8 cellular contexts compared by ENCODE assay signal in genomic region chrX:154541896-154542722, GRCh38. TPM values are rescaled to one million over a fixed set of nuclear protein-coding genes. Genes with fewer than 3 reads are reported as not detected.
A peak's percentile ranks its signal among the peaks of the same experiment; 100 is the strongest.
DNase-seq lines count a peak whose midpoint lies in the region; ATAC-seq and TF ChIP-seq lines count a peak whose summit lies in the region.

No MANE protein-coding gene starts in this region.

- peaks cover 24% of the 10 kb centered on the region for H3K4me1 Mint-ChIP-seq in MCF 10A (ENCODE audit: insufficient read depth, unreplicated experiment)
- peaks cover 31% of the 10 kb centered on the region for H3K4me1 Mint-ChIP-seq in stimulated activated memory B cell treated with anti-CD40 and anti-IgM and Interleukin-4, amounts not matched to agents 10 μg/mL and 1 μg/mL and 100 μg/mL, for 72 hours

- CTCF ChIA-PET in MCF 10A (lab: Yijun Ruan, JAX): interaction anchor here (0.6 to 2.6 kb wide), 7 partner anchors 7 to 532 kb away, joined by 3 to 13 read pairs (median 4); no protein-coding TSS in a partner anchor

- peak; percentile 19 for DNase-seq in NCI-H1436 (lab: John Stamatoyannopoulos, UW)
- DNase-seq in NCI-H1436 treated with DMSO at 0.1 percent for 48 hours (lab: John Stamatoyannopoulos, UW): no peak
- peak; percentile 38 for DNase-seq in SKM-1 treated with dmso at 0.1 percent for 144 hours (lab: John Stamatoyannopoulos, UW; ENCODE audit: unreplicated experiment)
- peak; percentile 98 for DNase-seq in MCF 10A (ENCODE audit: unreplicated experiment)
- DNase-seq in lower leg skin (ENCODE audit: low spot score in 2 of 2): peak; percentile 65 to 92
- DNase-seq in NCI-H526 (lab: John Stamatoyannopoulos, UW): no peak

- WGBS in lower leg skin, 2 donors: 43 to 48% methylated on average over 9 to 12 of the region's 12 CpGs

- TF ChIP-seq POLR2A in lower leg skin (IDR thresholded peaks at IDR 0.05): no peak

- H3K27me3 Mint-ChIP-seq in MCF 10A (ENCODE audit: insufficient read depth, unreplicated experiment): no peaks in the 10 kb centered on the region
- no peaks in the 10 kb centered on the region for H3K27me3 Mint-ChIP-seq in stimulated activated memory B cell treated with anti-CD40 and anti-IgM and Interleukin-4, amounts not matched to agents 10 μg/mL and 1 μg/mL and 100 μg/mL, for 72 hours

- no peaks in the 10 kb centered on the region for H3K9me3 Mint-ChIP-seq in MCF 10A (ENCODE audit: unreplicated experiment)
- no peaks in the 10 kb centered on the region for H3K9me3 Mint-ChIP-seq in stimulated activated memory B cell treated with anti-CD40 and anti-IgM and Interleukin-4, amounts not matched to agents 10 μg/mL and 1 μg/mL and 100 μg/mL, for 72 hours

- H3K36me3 Mint-ChIP-seq in MCF 10A (ENCODE audit: insufficient read depth, unreplicated experiment): peaks cover 4% of the 10 kb centered on the region
- peaks cover 10% of the 10 kb centered on the region for H3K36me3 Mint-ChIP-seq in stimulated activated memory B cell treated with anti-CD40 and anti-IgM and Interleukin-4, amounts not matched to agents 10 μg/mL and 1 μg/mL and 100 μg/mL, for 72 hours

- no peak overlapping the region for H3K4me3 ChIP-seq in lower leg skin (ENCODE audit: low read depth, poor library complexity, severe bottlenecking)

- H3K4me3 Mint-ChIP-seq in MCF 10A (ENCODE audit: unreplicated experiment): peak overlapping the region; percentile 47
- H3K4me3 Mint-ChIP-seq in stimulated activated memory B cell treated with anti-CD40 and anti-IgM and Interleukin-4, amounts not matched to agents 10 μg/mL and 1 μg/mL and 100 μg/mL, for 72 hours: peak overlapping the region; percentile 78

- no peak for ATAC-seq in stimulated activated memory B cell treated with anti-CD40 and anti-IgM and Interleukin-4, amounts not matched to agents 10 μg/mL and 1 μg/mL and 100 μg/mL, for 72 hours
- ATAC-seq in GM21390 (IDR thresholded peaks at IDR 0.05; ENCODE audit: unreplicated experiment): no peak

- TSS peak; percentile 54 for BruUV-seq in MCF 10A (replicated peaks; lab: Mats Ljungman, UMichigan)

- TF ChIP-seq CTCF in MCF 10A (IDR thresholded peaks at IDR 0.05; ENCODE audit: unreplicated experiment): no peak
- TF ChIP-seq CTCF in lower leg skin (IDR thresholded peaks at IDR 0.05): no peak

- POLR2A ChIA-PET in MCF 10A (lab: Yijun Ruan, JAX): interaction anchor here (0.5 to 2.1 kb wide), 11 partner anchors 15 to 174 kb away, joined by 3 to 11 read pairs (median 4); partner anchors contain the start of genes FAM3A, SLC10A3 and TAFAZZIN

- H3K27ac Mint-ChIP-seq in MCF 10A (ENCODE audit: low read depth, unreplicated experiment): peak overlapping the region; percentile 54
- peak overlapping the region; percentile 92 for H3K27ac Mint-ChIP-seq in stimulated activated memory B cell treated with anti-CD40 and anti-IgM and Interleukin-4, amounts not matched to agents 10 μg/mL and 1 μg/mL and 100 μg/mL, for 72 hours

- intact Hi-C loops in MCF 10A (cut with micrococcal nuclease) (no loop called here), lower leg skin (cut with DNase I; ENCODE audit: low total_unique reads) (no loop called here)

RNA-seq across cellular contexts. Expression of gene G6PD, which starts 4.5 kb away (rescaled TPM):
- 42.1 and 49.5 TPM in 2 replicates for total RNA-seq in MCF 10A (2022)
- 10 to 100 TPM; 31.1 to 49.6 (median 35.6) TPM for total RNA-seq in lower leg skin

RNA-seq across cellular contexts. Expression of gene IKBKG, which starts 5.3 kb away (rescaled TPM):
- total RNA-seq in MCF 10A (2022): 29.3 and 32.1 TPM in 2 replicates
- total RNA-seq in lower leg skin: 10 to 100 TPM; 14.1 to 62.5 (median 22.1) TPM

RNA-seq across cellular contexts. Expression of gene FAM3A, which starts 26.1 kb away (rescaled TPM):
- total RNA-seq in MCF 10A (2022) (40.9 and 45.3 TPM in 2 replicates), lower leg skin (10 to 100 TPM; 42.5 to 61.7 (median 47.2) TPM)

RNA-seq across cellular contexts. Expression of gene CTAG1A, which starts 42.8 kb away (rescaled TPM):
- total RNA-seq in MCF 10A (2022) (not detected in 2 replicates), lower leg skin (not detected)

RNA-seq across cellular contexts. Expression of gene SLC10A3, which starts 51.7 kb away (rescaled TPM):
- total RNA-seq in MCF 10A (2022): 17.9 and 21.2 TPM in 2 replicates
- total RNA-seq in lower leg skin: 10 to 100 TPM; 53.4 to 67.3 (median 57.4) TPM

Comparison
In these comparisons a context has a peak if more than half of its experiments do, and no peak if none do; other contexts are left out.
1. DNase-seq: peak in NCI-H1436 (single experiment), SKM-1 treated with dmso at 0.1 percent for 144 hours (single experiment), MCF 10A (single experiment) and lower leg skin (2 of 2); none in NCI-H1436 treated with DMSO at 0.1 percent for 48 hours (single experiment) and NCI-H526 (0 of 2).